12 cellular contexts compared by ENCODE assay signal in genomic region chr5:13660072-13660471, GRCh38.
DNase-seq lines count a peak whose midpoint lies in the region; ATAC-seq and TF ChIP-seq lines count a peak whose summit lies in the region.
"Had no signal": no experiment of that assay in that cellular context is flagged by ENCODE, and none has a peak within 500 bp of the region (broad histone marks: within the 10 kb centered on the region; RNA-seq: fewer than 3 reads in every experiment).

No MANE protein-coding gene starts in this region.

- CTCF ChIA-PET in BJ (lab: Yijun Ruan, JAX) = no interaction called here

- TF ChIP-seq CTCF in BJ (IDR thresholded peaks at IDR 0.05; ENCODE audit: insufficient read depth, low read depth, low read length) (0 out of 2 replicates have a peak, but pooled peaks have one; percentile 26), kidney epithelial cell (IDR thresholded peaks at IDR 0.05; ENCODE audit: insufficient read depth, low read length, poor library complexity, severe bottlenecking) (peak; percentile 28)

- ATAC-seq in GM19324 (IDR thresholded peaks at IDR 0.05; ENCODE audit: low FRiP score, unreplicated experiment) = no peak

- no peak overlapping the region for H3K4me3 ChIP-seq in BJ (ENCODE audit: low read depth, low read length)
- H3K4me3 ChIP-seq in kidney epithelial cell (ENCODE audit: low read depth, low read length) = no peak overlapping the region
- H3K4me3 ChIP-seq: thoracic aorta had no signal

- H3K27me3 ChIP-seq in BJ (ENCODE audit: control insufficient read depth, insufficient read depth, low read length) (no peaks in the 10 kb centered on the region), kidney epithelial cell (ENCODE audit: control insufficient read depth, insufficient read depth, low read length) (no peaks in the 10 kb centered on the region)

- H3K36me3 ChIP-seq in BJ (ENCODE audit: control insufficient read depth, insufficient read depth, low read length) (no peaks in the 10 kb centered on the region), kidney epithelial cell (ENCODE audit: control insufficient read depth, insufficient read depth, low read length) (no peaks in the 10 kb centered on the region)
- H3K36me3 ChIP-seq: thoracic aorta had no signal

- DNase-seq in BJ (ENCODE audit: low read depth) (no peak), NCI-H2081 (lab: John Stamatoyannopoulos, UW) (peak; percentile 23 to 50), amniotic epithelial cell (ENCODE audit: low read depth) (peak; percentile 48), kidney epithelial cell (ENCODE audit: low read depth) (no peak), NCI-H2196 (lab: John Stamatoyannopoulos, UW; ENCODE audit: unreplicated experiment) (no peak), dedifferentiated amniotic fluid mesenchymal stem cell (ENCODE audit: extremely low spot score) (no peak), activated gamma-delta T cell treated with Interleukin-2 at 50 U/mL for 16 hours (no peak)
- DNase-seq: activated gamma-delta T cell; effector CD4-positive, alpha-beta T cell; occipital lobe had no signal

- POLR2A ChIA-PET in BJ (lab: Charles Lee) = no interaction called here

Comparison
In these comparisons a context has a peak if more than half of its experiments do, and no peak if none do; other contexts are left out.
1. DNase-seq: peak in NCI-H2081 (2 of 2) and amniotic epithelial cell (single experiment); none in BJ (single experiment), kidney epithelial cell (single experiment), NCI-H2196 (single experiment), dedifferentiated amniotic fluid mesenchymal stem cell (single experiment) and activated gamma-delta T cell treated with Interleukin-2 at 50 U/mL for 16 hours (single experiment).